1 cellular context compared by ENCODE assay signal in the genomic region with DNA sequence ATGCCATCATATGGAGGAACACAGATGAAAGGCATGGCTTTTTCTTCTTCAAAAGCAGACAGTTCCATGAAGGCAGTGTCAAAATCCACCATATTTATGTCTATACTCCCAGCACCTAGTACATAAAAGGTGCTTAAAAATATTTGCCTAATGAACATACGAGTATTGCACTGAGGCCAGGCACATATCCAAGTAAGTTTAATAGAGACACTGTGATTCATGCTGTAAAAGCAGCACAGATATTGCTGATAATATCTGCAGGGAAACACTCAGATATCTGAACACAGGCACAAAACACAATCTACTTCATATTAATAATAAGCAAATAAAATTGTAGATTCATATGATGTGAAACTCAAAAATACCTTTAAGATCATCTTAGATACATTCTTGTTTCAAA.
TF ChIP-seq lines count a peak whose summit lies in the region.

No MANE protein-coding gene starts in this region.

TF ChIP-seq in SK-N-SH treated with all-trans-retinoic acid at 6 μM for 48 hours, 23 proteins besides CTCF, POLR2A, EP300 and RAD21 (continued from another document):
- TF ChIP-seq, protein P1, sequence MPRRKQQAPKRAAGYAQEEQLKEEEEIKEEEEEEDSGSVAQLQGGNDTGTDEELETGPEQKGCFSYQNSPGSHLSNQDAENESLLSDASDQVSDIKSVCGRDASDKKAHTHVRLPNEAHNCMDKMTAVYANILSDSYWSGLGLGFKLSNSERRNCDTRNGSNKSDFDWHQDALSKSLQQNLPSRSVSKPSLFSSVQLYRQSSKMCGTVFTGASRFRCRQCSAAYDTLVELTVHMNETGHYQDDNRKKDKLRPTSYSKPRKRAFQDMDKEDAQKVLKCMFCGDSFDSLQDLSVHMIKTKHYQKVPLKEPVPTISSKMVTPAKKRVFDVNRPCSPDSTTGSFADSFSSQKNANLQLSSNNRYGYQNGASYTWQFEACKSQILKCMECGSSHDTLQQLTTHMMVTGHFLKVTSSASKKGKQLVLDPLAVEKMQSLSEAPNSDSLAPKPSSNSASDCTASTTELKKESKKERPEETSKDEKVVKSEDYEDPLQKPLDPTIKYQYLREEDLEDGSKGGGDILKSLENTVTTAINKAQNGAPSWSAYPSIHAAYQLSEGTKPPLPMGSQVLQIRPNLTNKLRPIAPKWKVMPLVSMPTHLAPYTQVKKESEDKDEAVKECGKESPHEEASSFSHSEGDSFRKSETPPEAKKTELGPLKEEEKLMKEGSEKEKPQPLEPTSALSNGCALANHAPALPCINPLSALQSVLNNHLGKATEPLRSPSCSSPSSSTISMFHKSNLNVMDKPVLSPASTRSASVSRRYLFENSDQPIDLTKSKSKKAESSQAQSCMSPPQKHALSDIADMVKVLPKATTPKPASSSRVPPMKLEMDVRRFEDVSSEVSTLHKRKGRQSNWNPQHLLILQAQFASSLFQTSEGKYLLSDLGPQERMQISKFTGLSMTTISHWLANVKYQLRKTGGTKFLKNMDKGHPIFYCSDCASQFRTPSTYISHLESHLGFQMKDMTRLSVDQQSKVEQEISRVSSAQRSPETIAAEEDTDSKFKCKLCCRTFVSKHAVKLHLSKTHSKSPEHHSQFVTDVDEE (CRISPR knock-in tag; IDR thresholded peaks at IDR 0.05) = no peak
- TF ChIP-seq, protein P2, sequence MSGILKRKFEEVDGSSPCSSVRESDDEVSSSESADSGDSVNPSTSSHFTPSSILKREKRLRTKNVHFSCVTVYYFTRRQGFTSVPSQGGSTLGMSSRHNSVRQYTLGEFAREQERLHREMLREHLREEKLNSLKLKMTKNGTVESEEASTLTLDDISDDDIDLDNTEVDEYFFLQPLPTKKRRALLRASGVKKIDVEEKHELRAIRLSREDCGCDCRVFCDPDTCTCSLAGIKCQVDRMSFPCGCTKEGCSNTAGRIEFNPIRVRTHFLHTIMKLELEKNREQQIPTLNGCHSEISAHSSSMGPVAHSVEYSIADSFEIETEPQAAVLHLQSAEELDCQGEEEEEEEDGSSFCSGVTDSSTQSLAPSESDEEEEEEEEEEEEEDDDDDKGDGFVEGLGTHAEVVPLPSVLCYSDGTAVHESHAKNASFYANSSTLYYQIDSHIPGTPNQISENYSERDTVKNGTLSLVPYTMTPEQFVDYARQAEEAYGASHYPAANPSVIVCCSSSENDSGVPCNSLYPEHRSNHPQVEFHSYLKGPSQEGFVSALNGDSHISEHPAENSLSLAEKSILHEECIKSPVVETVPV (CRISPR knock-in tag; IDR thresholded peaks at IDR 0.05) = no peak
- TF ChIP-seq, protein P3, sequence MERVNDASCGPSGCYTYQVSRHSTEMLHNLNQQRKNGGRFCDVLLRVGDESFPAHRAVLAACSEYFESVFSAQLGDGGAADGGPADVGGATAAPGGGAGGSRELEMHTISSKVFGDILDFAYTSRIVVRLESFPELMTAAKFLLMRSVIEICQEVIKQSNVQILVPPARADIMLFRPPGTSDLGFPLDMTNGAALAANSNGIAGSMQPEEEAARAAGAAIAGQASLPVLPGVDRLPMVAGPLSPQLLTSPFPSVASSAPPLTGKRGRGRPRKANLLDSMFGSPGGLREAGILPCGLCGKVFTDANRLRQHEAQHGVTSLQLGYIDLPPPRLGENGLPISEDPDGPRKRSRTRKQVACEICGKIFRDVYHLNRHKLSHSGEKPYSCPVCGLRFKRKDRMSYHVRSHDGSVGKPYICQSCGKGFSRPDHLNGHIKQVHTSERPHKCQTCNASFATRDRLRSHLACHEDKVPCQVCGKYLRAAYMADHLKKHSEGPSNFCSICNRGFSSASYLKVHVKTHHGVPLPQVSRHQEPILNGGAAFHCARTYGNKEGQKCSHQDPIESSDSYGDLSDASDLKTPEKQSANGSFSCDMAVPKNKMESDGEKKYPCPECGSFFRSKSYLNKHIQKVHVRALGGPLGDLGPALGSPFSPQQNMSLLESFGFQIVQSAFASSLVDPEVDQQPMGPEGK (CRISPR knock-in tag; IDR thresholded peaks at IDR 0.05; ENCODE audit: borderline replicate concordance) = no peak
- TF ChIP-seq ZNF565 (CRISPR knock-in tag; conservative IDR thresholded peaks at IDR 0.05; ENCODE audit: low read depth) (no peak), TCF4 (CRISPR knock-in tag; IDR thresholded peaks at IDR 0.05; ENCODE audit: borderline replicate concordance) (no peak), ISL1 (CRISPR knock-in tag; IDR thresholded peaks at IDR 0.05) (no peak), ARNTL (CRISPR knock-in tag; IDR thresholded peaks at IDR 0.05; ENCODE audit: borderline replicate concordance, low read depth) (no peak), BACH2 (CRISPR knock-in tag; IDR thresholded peaks at IDR 0.05; ENCODE audit: borderline replicate concordance) (no peak), GLIS3 (CRISPR knock-in tag; IDR thresholded peaks at IDR 0.05) (no peak)
TF ChIP-seq in SK-N-SH treated with all-trans-retinoic acid at 6 μM for 48 hours: peak in this region for 0.
